In genomic region chr2:240469747-240470146, GRCh38 we compare ENCODE assay signal across 1 cellular context.
TF ChIP-seq lines count a peak whose summit lies in the region.

No MANE protein-coding gene starts in this region.

TF ChIP-seq in H1, 55 proteins besides CTCF, POLR2A, EP300 and RAD21 (continued from another document):
- peak; percentile 46; the same call in 1 of the 2 replicates for TF ChIP-seq POLR2AphosphoS5 (IDR thresholded peaks at IDR 0.05; ENCODE audit: low read depth, low read length)
